Comparison of ENCODE assay signal across 8 cellular contexts in genomic region chr4:54233697-54234496, GRCh38. TPM values are rescaled to one million over a fixed set of nuclear protein-coding genes. Genes with fewer than 3 reads are reported as not detected.
DNase-seq lines count a peak whose midpoint lies in the region; ATAC-seq and TF ChIP-seq lines count a peak whose summit lies in the region.

No MANE protein-coding gene starts in this region.

- CTCF ChIA-PET in AG04449 (lab: Yijun Ruan, JAX), result interaction anchor here (0.6 to 7.5 kb wide), 125 partner anchors 8 to 2000 kb away, joined by 3 to 196 read pairs (median 4); partner anchors contain the start of genes CHIC2, GSX2 and SCFD2
- CTCF ChIA-PET in activated CD8-positive, alpha-beta T cell treated with anti-CD3 and anti-CD28 coated beads for 36 hours (lab: Charles Lee), result interaction anchor here (0.6 to 4.4 kb wide), 79 partner anchors 9 to 1858 kb away, joined by 3 to 114 read pairs (median 4); partner anchors contain the start of gene GSX2

- peak overlapping the region; percentile 93 for H3K4me3 ChIP-seq in AG04449 (ENCODE audit: low read depth, low read length)

- intact Hi-C loops in activated CD8-positive, alpha-beta T cell treated with anti-CD3 and anti-CD28 coated beads for 36 hours (cut with micrococcal nuclease), result loop anchor here (10.0 kb wide), 3 partner anchors 529 to 1859 kb away; no protein-coding TSS in a partner anchor

- no peak for DNase-seq in AG04449 (ENCODE audit: low read depth, low spot score)
- DNase-seq in NCI-H69 (lab: John Stamatoyannopoulos, UW), result peak; percentile 67
- DNase-seq in activated CD8-positive, alpha-beta T cell treated with anti-CD3 and anti-CD28 coated beads for 36 hours, result peak; percentile 72
- peak; percentile 64 to 68 (median 66) for DNase-seq in effector memory CD8-positive, alpha-beta T cell
- DNase-seq in memory B cell (ENCODE audit: low spot score in 2 of 2), result peak; percentile 68 to 69
- peak; percentile 52 for DNase-seq in stimulated activated CD8-positive, alpha-beta memory T cell treated with anti-CD3 and anti-CD28 coated beads, Interleukin-12 subunit alpha, Interleukin-12 subunit beta, amount 100 ng/mL, for 1 hour (ENCODE audit: low read depth)

- no peaks in the 10 kb centered on the region for H3K36me3 Mint-ChIP-seq in activated CD8-positive, alpha-beta T cell treated with anti-CD3 and anti-CD28 coated beads for 36 hours (ENCODE audit: low read depth)
- peaks cover 4% of the 10 kb centered on the region for H3K36me3 Mint-ChIP-seq in effector memory CD8-positive, alpha-beta T cell (ENCODE audit: insufficient read depth)
- H3K36me3 Mint-ChIP-seq in memory B cell, result no peaks in the 10 kb centered on the region

- H3K4me3 Mint-ChIP-seq in activated CD8-positive, alpha-beta T cell treated with anti-CD3 and anti-CD28 coated beads for 36 hours, result peak overlapping the region; percentile 66
- peak overlapping the region; percentile 81 to 85 for H3K4me3 Mint-ChIP-seq in effector memory CD8-positive, alpha-beta T cell
- H3K4me3 Mint-ChIP-seq in memory B cell, result peak overlapping the region; percentile 76

- no peaks in the 10 kb centered on the region for H3K9me3 Mint-ChIP-seq in activated CD8-positive, alpha-beta T cell treated with anti-CD3 and anti-CD28 coated beads for 36 hours
- no peaks in the 10 kb centered on the region for H3K9me3 Mint-ChIP-seq in effector memory CD8-positive, alpha-beta T cell
- peaks cover 2% of the 10 kb centered on the region for H3K9me3 Mint-ChIP-seq in memory B cell

- peaks cover 45% of the 10 kb centered on the region for H3K27me3 Mint-ChIP-seq in activated CD8-positive, alpha-beta T cell treated with anti-CD3 and anti-CD28 coated beads for 36 hours
- peaks cover 64 to 90% of the 10 kb centered on the region in 2 donors for H3K27me3 Mint-ChIP-seq in effector memory CD8-positive, alpha-beta T cell
- peaks cover 13% of the 10 kb centered on the region for H3K27me3 Mint-ChIP-seq in memory B cell

- ATAC-seq in GM18517 (IDR thresholded peaks at IDR 0.05; ENCODE audit: unreplicated experiment) (peak; percentile 61), HG03159 (IDR thresholded peaks at IDR 0.05; ENCODE audit: unreplicated experiment) (peak; percentile 21), memory B cell (ENCODE audit: low read depth) (peak; percentile 66)
- ATAC-seq in activated CD8-positive, alpha-beta T cell treated with anti-CD3 and anti-CD28 coated beads for 36 hours, result peak; percentile 42
- peak; percentile 66 for ATAC-seq in effector memory CD8-positive, alpha-beta T cell (replicated peaks)

- no peak overlapping the region for H3K27ac Mint-ChIP-seq in activated CD8-positive, alpha-beta T cell treated with anti-CD3 and anti-CD28 coated beads for 36 hours
- no peak overlapping the region for H3K27ac Mint-ChIP-seq in effector memory CD8-positive, alpha-beta T cell
- no peak overlapping the region for H3K27ac Mint-ChIP-seq in memory B cell

- peak; percentile 84 for TF ChIP-seq CTCF in AG04449 (IDR thresholded peaks at IDR 0.05; ENCODE audit: insufficient read depth, low read length, missing control alignments)
- peak; percentile 86 for TF ChIP-seq CTCF in activated CD8-positive, alpha-beta T cell treated with anti-CD3 and anti-CD28 coated beads for 36 hours (IDR thresholded peaks at IDR 0.05)

- POLR2A ChIA-PET in AG04449 (lab: Yijun Ruan, JAX), result interaction anchor here (0.6 to 4.1 kb wide), 10 partner anchors 175 to 758 kb away, joined by 3 to 20 read pairs (median 4); no protein-coding TSS in a partner anchor
- POLR2A ChIA-PET in activated CD8-positive, alpha-beta T cell treated with anti-CD3 and anti-CD28 coated beads for 36 hours (lab: Charles Lee), result interaction anchor here (1.1 kb wide), 1 partner anchor 317 kb away, joined by 3 read pairs; no protein-coding TSS in a partner anchor

- peaks cover 19% of the 10 kb centered on the region for H3K4me1 Mint-ChIP-seq in activated CD8-positive, alpha-beta T cell treated with anti-CD3 and anti-CD28 coated beads for 36 hours (ENCODE audit: low read depth)
- H3K4me1 Mint-ChIP-seq in effector memory CD8-positive, alpha-beta T cell (ENCODE audit: low read depth in 2 of 2), result peaks cover 0 to 10% of the 10 kb centered on the region in 2 donors
- H3K4me1 Mint-ChIP-seq in memory B cell, result peaks cover 7% of the 10 kb centered on the region

RNA-seq across cellular contexts. Expression of gene PDGFRA, which starts 4.8 kb away (rescaled TPM):
- total RNA-seq in activated CD8-positive, alpha-beta T cell treated with anti-CD3 and anti-CD28 coated beads for 36 hours, result not detected
